12 cellular contexts compared by ENCODE assay signal in the genomic region with DNA sequence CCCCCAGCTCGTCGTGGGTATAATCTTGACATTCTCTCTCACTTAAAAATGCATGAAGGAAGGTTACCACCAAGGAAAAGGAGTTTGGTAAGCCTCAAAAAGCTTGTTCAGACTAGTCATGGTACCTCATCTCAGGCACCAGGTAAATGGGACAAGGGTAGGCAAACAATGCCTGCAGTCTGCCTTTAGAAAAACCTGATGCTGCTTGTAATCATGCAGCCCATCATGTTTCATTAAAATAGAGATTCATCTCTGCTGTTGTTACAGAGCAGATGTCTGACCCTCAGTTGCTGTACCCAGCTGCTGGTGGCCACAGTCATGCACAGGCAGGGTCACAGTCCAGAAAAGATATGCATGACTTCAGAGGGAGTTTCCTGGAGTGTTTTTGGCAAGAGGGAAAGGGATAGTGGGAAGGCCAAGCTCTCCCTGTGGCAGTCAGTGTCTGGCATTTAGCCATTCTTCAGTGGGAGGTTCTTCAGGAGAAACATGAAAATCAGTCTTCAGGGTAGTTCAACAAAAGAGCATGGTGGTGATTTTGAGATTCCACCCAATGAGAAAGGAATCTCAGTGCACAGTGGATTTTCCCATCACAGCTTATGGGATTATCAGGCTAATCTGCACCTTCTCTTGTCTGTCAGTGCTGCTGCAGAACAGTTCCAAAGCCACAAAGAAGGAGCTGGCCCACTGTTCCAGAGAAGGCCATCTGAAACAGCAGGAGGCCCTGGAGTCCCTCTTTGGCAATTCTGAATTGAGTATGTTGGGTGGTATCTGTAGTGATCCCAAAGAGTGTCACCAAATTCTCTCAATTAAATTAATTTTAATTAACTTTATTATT.
DNase-seq lines count a peak whose midpoint lies in the region; ATAC-seq, FAIRE-seq and TF ChIP-seq lines count a peak whose summit lies in the region.
"Had no signal": no experiment of that assay in that cellular context is flagged by ENCODE, and none has a peak within 500 bp of the region (broad histone marks: within the 10 kb centered on the region; RNA-seq: fewer than 3 reads in every experiment).

No MANE protein-coding gene starts in this region.

- peak; percentile 49 for DNase-seq in ACHN
- peak; percentile 87 for DNase-seq in M059J (ENCODE audit: low read depth)
- no peak for DNase-seq in chondrocyte (ENCODE audit: low spot score)
- DNase-seq in left lobe of liver (ENCODE audit: low spot score): peak; percentile 57
- no peak for DNase-seq in activated naive CD8-positive, alpha-beta T cell treated with anti-CD3 and anti-CD28 coated beads, Interleukin-2, amount 50 U/mL, for 24 hours
- DNase-seq in GM12892 (ENCODE audit: insufficient read length): no peak
- no peak for DNase-seq in cortex of kidney (lab: John Stamatoyannopoulos, UW)
- DNase-seq: GOT3; NCI-H1436; stimulated activated CD4-positive, alpha-beta T cell treated with anti-CD3 and anti-CD28 coated beads, Interleukin-4, amount 100 ng/mL, for 4 hours; uterus had no signal

- in situ Hi-C loops in ACHN (cut with HindIII; ENCODE audit: low pct_ligation_motif_present, low pct_unique_long_range_greater_than_20kb, low sequenced_read_pairs): no loop called here

- no peak for TF ChIP-seq POLR2A in GM12892 (IDR thresholded peaks at IDR 0.05; ENCODE audit: low read depth, low read length)

- no peak for FAIRE-seq in GM12892 (lab: Jason Lieb, UNC)

- no peak overlapping the region for H3K4me3 Mint-ChIP-seq in chondrocyte (ENCODE audit: unreplicated experiment)
- H3K4me3 Mint-ChIP-seq in activated naive CD8-positive, alpha-beta T cell treated with anti-CD3 and anti-CD28 coated beads, Interleukin-2, amount 50 U/mL, for 24 hours: no peak overlapping the region

- no peak for TF ChIP-seq CTCF in chondrocyte (IDR thresholded peaks at IDR 0.05)

- no peaks in the 10 kb centered on the region for H3K36me3 Mint-ChIP-seq in chondrocyte (ENCODE audit: low read depth)
- no peaks in the 10 kb centered on the region for H3K36me3 Mint-ChIP-seq in activated naive CD8-positive, alpha-beta T cell treated with anti-CD3 and anti-CD28 coated beads, Interleukin-2, amount 50 U/mL, for 24 hours (ENCODE audit: low read depth)

- H3K27ac Mint-ChIP-seq in chondrocyte (ENCODE audit: unreplicated experiment): peak overlapping the region; percentile 28
- no peak overlapping the region for H3K27ac Mint-ChIP-seq in activated naive CD8-positive, alpha-beta T cell treated with anti-CD3 and anti-CD28 coated beads, Interleukin-2, amount 50 U/mL, for 24 hours

- no peaks in the 10 kb centered on the region for H3K27me3 Mint-ChIP-seq in chondrocyte (ENCODE audit: low read depth)
- peaks cover 4% of the 10 kb centered on the region for H3K27me3 Mint-ChIP-seq in activated naive CD8-positive, alpha-beta T cell treated with anti-CD3 and anti-CD28 coated beads, Interleukin-2, amount 50 U/mL, for 24 hours

- H3K9me3 Mint-ChIP-seq in chondrocyte (ENCODE audit: low read depth): no peaks in the 10 kb centered on the region
- H3K9me3 Mint-ChIP-seq in activated naive CD8-positive, alpha-beta T cell treated with anti-CD3 and anti-CD28 coated beads, Interleukin-2, amount 50 U/mL, for 24 hours: no peaks in the 10 kb centered on the region

- peaks cover 33% of the 10 kb centered on the region for H3K4me1 Mint-ChIP-seq in chondrocyte (ENCODE audit: low read depth)
- no peaks in the 10 kb centered on the region for H3K4me1 Mint-ChIP-seq in activated naive CD8-positive, alpha-beta T cell treated with anti-CD3 and anti-CD28 coated beads, Interleukin-2, amount 50 U/mL, for 24 hours

- ATAC-seq in left lobe of liver: peak; percentile 97
- no peak for ATAC-seq in activated naive CD8-positive, alpha-beta T cell treated with anti-CD3 and anti-CD28 coated beads, Interleukin-2, amount 50 U/mL, for 24 hours
- no peak for ATAC-seq in GM21723 (IDR thresholded peaks at IDR 0.05; ENCODE audit: unreplicated experiment)

Comparison
In these comparisons a context has a peak if more than half of its experiments do, and no peak if none do; other contexts are left out.
1. DNase-seq: peak in ACHN (single experiment), M059J (single experiment) and left lobe of liver (single experiment); none in chondrocyte (single experiment), activated naive CD8-positive, alpha-beta T cell treated with anti-CD3 and anti-CD28 coated beads, Interleukin-2, amount 50 U/mL, for 24 hours (single experiment), GM12892 (single experiment) and cortex of kidney (single experiment).